ENCODE assay signal across 1 cellular context in genomic region chr5:151068571-151069197, GRCh38.
TF ChIP-seq lines count a peak whose summit lies in the region.

No MANE protein-coding gene starts in this region.

TF ChIP-seq in GM12878, 131 proteins besides CTCF, POLR2A, EP300 and RAD21 (continues in another document):
- TF ChIP-seq GABPA (IDR thresholded peaks at IDR 0.05; ENCODE audit: low read depth) (no peak), USF2 (IDR thresholded peaks at IDR 0.05; ENCODE audit: borderline replicate concordance, low read depth, low read length) (no peak), IRF4 (IDR thresholded peaks at IDR 0.05; ENCODE audit: low read depth, low read length) (no peak), SP1 (IDR thresholded peaks at IDR 0.05; ENCODE audit: low read depth, low read length) (no peak), SREBF2 (IDR thresholded peaks at IDR 0.05; ENCODE audit: low read length) (no peak), RCOR1 (conservative IDR thresholded peaks at IDR 0.05; ENCODE audit: low read depth, low read length) (no peak), SMARCA5 (IDR thresholded peaks at IDR 0.05) (no peak), JUND (IDR thresholded peaks at IDR 0.05; ENCODE audit: low read depth, low read length) (no peak), YBX1 (IDR thresholded peaks at IDR 0.05) (no peak), CHD4 (IDR thresholded peaks at IDR 0.05) (no peak), RAD51 (IDR thresholded peaks at IDR 0.05) (no peak), GATAD2B (conservative IDR thresholded peaks at IDR 0.05; ENCODE audit: low read depth) (peak; percentile 39; the same call in 1 of the 2 replicates), ELK1 (IDR thresholded peaks at IDR 0.05; ENCODE audit: low read depth, low read length) (no peak), NFIC (IDR thresholded peaks at IDR 0.05; ENCODE audit: low read depth, low read length) (0 out of 2 replicates have a peak, but pooled peaks have one; percentile 25), SIN3A (IDR thresholded peaks at IDR 0.05; ENCODE audit: low read depth, low read length) (no peak), JUNB (IDR thresholded peaks at IDR 0.05) (no peak), CEBPB (IDR thresholded peaks at IDR 0.05; ENCODE audit: borderline replicate concordance in 1 of 2, low read depth in 2 of 2, low read length in 2 of 2) (no peak), BCLAF1 (IDR thresholded peaks at IDR 0.05) (no peak), BHLHE40 (IDR thresholded peaks at IDR 0.05; ENCODE audit: borderline replicate concordance in 1 of 2, low read depth in 2 of 2, low read length in 1 of 2) (peak in 1 of 2 experiments; percentile 31; a peak in 2 of 4 replicates), CHD1 (IDR thresholded peaks at IDR 0.05; ENCODE audit: low read depth, low read length) (no peak), MTA3 (IDR thresholded peaks at IDR 0.05; ENCODE audit: borderline replicate concordance, low read length) (no peak; the same call in 1 of the 2 replicates), NR2C1 (IDR thresholded peaks at IDR 0.05) (no peak), RELA (IDR thresholded peaks at IDR 0.05; ENCODE audit: borderline replicate concordance, partially characterized antibody) (no peak), ETV6 (conservative IDR thresholded peaks at IDR 0.05 in 1 of 2, IDR thresholded peaks at IDR 0.05 in 1 of 2; ENCODE audit: borderline replicate concordance in 1 of 2, low read depth in 1 of 2) (no peak; a peak in 1 of 4 replicates), SIX5 (IDR thresholded peaks at IDR 0.05; ENCODE audit: low read depth, low read length, severe bottlenecking) (no peak), REST (IDR thresholded peaks at IDR 0.05; ENCODE audit: low read depth, low read length) (no peak), POLR2AphosphoS2 (IDR thresholded peaks at IDR 0.05; ENCODE audit: low read depth, low read length) (no peak), ZBTB4 (CRISPR knock-in tag; IDR thresholded peaks at IDR 0.05) (no peak), TBL1XR1 (IDR thresholded peaks at IDR 0.05; ENCODE audit: low read depth, low read length) (0 out of 2 replicates have a peak, but pooled peaks have one; percentile 72), KDM1A (IDR thresholded peaks at IDR 0.05; ENCODE audit: borderline replicate concordance) (no peak), DPF2 (IDR thresholded peaks at IDR 0.05) (0 out of 2 replicates have a peak, but pooled peaks have one; percentile 19), E2F8 (IDR thresholded peaks at IDR 0.05; ENCODE audit: low read depth, partially characterized antibody) (no peak), CEBPZ (IDR thresholded peaks at IDR 0.05; ENCODE audit: low read depth, low read length) (no peak), NFYA (IDR thresholded peaks at IDR 0.05; ENCODE audit: borderline replicate concordance, low read depth, low read length) (no peak), TCF3 (IDR thresholded peaks at IDR 0.05; ENCODE audit: borderline replicate concordance, insufficient read depth, low read depth, low read length) (peak; percentile 47; the same call in 1 of the 2 replicates), MAX (IDR thresholded peaks at IDR 0.05; ENCODE audit: low read depth, low read length) (no peak; the same call in 1 of the 2 replicates), CBX5 (IDR thresholded peaks at IDR 0.05; ENCODE audit: low read depth) (no peak), ZSCAN29 (IDR thresholded peaks at IDR 0.05) (no peak), ZNF384 (IDR thresholded peaks at IDR 0.05; ENCODE audit: borderline replicate concordance, low read depth, low read length) (no peak), BCL3 (IDR thresholded peaks at IDR 0.05; ENCODE audit: borderline replicate concordance, insufficient read depth, low read depth, low read length, poor library complexity, severe bottlenecking) (peak; percentile 14), POU2F2 (IDR thresholded peaks at IDR 0.05; ENCODE audit: borderline replicate concordance, low read depth, low read length) (no peak), SMAD5 (IDR thresholded peaks at IDR 0.05; ENCODE audit: low read depth) (no peak), ATF7 (IDR thresholded peaks at IDR 0.05; ENCODE audit: low read depth) (no peak)
